8 cellular contexts compared by ENCODE assay signal in the genomic region with DNA sequence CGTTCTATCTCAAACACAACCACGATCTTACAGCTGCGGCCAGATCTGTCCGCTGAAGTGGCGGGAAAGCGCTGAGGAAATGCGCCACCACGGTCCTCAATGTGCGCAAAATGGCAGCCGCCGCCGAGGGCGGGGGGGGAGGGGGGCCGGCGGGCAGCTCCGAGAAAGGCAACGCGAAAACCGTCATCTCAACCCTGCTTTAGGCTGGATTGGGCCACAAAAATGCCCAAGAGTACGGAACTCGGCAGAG. TPM values are rescaled to one million over a fixed set of nuclear protein-coding genes. Genes with fewer than 3 reads are reported as not detected.
A peak's percentile ranks its signal among the peaks of the same experiment; 100 is the strongest.
DNase-seq lines count a peak whose midpoint lies in the region; ATAC-seq and TF ChIP-seq lines count a peak whose summit lies in the region.

No MANE protein-coding gene starts in this region.

- 0% methylated on average over 10 of the region's 21 CpGs for WGBS in esophagus muscularis mucosa

- DNase-seq in NCI-H2081 (lab: John Stamatoyannopoulos, UW) (peak; percentile 62 to 73), NCI-H2081 treated with DMSO at 0.1 percent for 48 hours (lab: John Stamatoyannopoulos, UW) (no peak), NCI-H748 (lab: John Stamatoyannopoulos, UW; ENCODE audit: unreplicated experiment) (peak; percentile 74), activated T-cell treated with anti-CD3 and anti-CD28 coated beads for 48 hours (ENCODE audit: low read depth) (peak; percentile 70), esophagus muscularis mucosa (ENCODE audit: extremely low spot score) (no peak)
- DNase-seq in naive thymus-derived CD4-positive, alpha-beta T cell, result peak in 1 of 9 donors; percentile 71
- DNase-seq in stimulated activated naive CD4-positive, alpha-beta T cell treated with Interleukin-2 at 50 U/mL for 16 hours (lab: John Stamatoyannopoulos, UW), result peak; percentile 72

- no peaks in the 10 kb centered on the region for H3K27me3 ChIP-seq in esophagus muscularis mucosa
- H3K27me3 ChIP-seq in naive thymus-derived CD4-positive, alpha-beta T cell (ENCODE audit: control insufficient read depth in 2 of 2, insufficient read depth in 2 of 2, low read length in 2 of 2), result no peaks in the 10 kb centered on the region

- H3K36me3 ChIP-seq in esophagus muscularis mucosa, result peaks cover 31 to 38% (median 35%) of the 10 kb centered on the region in 4 donors
- peaks cover 29 to 48% (median 40%) of the 10 kb centered on the region in 3 experiments for H3K36me3 ChIP-seq in naive thymus-derived CD4-positive, alpha-beta T cell (ENCODE audit: control insufficient read depth in 2 of 3, insufficient read depth in 3 of 3, low read length in 3 of 3)

- peak overlapping the region; percentile 98 to 100 (median 100) for H3K27ac Mint-ChIP-seq in naive thymus-derived CD4-positive, alpha-beta T cell

- TF ChIP-seq CTCF in esophagus muscularis mucosa (IDR thresholded peaks at IDR 0.05), result no peak

- peak; percentile 29 for ATAC-seq in HG02981 (IDR thresholded peaks at IDR 0.05; ENCODE audit: unreplicated experiment)
- peak; percentile 62 for ATAC-seq in naive thymus-derived CD4-positive, alpha-beta T cell

- H3K9me3 ChIP-seq in esophagus muscularis mucosa, result no peaks in the 10 kb centered on the region
- no peaks in the 10 kb centered on the region for H3K9me3 ChIP-seq in naive thymus-derived CD4-positive, alpha-beta T cell (ENCODE audit: control insufficient read depth in 2 of 3, low read length in 3 of 3)

- peaks cover 47 to 52% (median 49%) of the 10 kb centered on the region in 4 donors for H3K4me1 ChIP-seq in esophagus muscularis mucosa
- peaks cover 34 to 41% of the 10 kb centered on the region in 2 donors for H3K4me1 ChIP-seq in naive thymus-derived CD4-positive, alpha-beta T cell (ENCODE audit: control insufficient read depth in 2 of 2, insufficient read depth in 2 of 2, low read length in 2 of 2)

- CTCF ChIA-PET in naive thymus-derived CD4-positive, alpha-beta T cell (lab: Charles Lee), result interaction anchor here (0.6 to 1.5 kb wide), 2 partner anchors 14 to 375 kb away, joined by 3 to 4 read pairs; no protein-coding TSS in a partner anchor

- POLR2A ChIA-PET in naive thymus-derived CD4-positive, alpha-beta T cell (lab: Charles Lee), result interaction anchor here (0.6 to 6.7 kb wide), 37 partner anchors 11 to 1783 kb away, joined by 3 to 91 read pairs (median 4); a partner anchor contains a TSS

- TF ChIP-seq EP300 in esophagus muscularis mucosa (IDR thresholded peaks at IDR 0.05), result no peak

- H3K4me3 ChIP-seq in esophagus muscularis mucosa, result peak overlapping the region; percentile 77 to 91 (median 84)
- H3K4me3 ChIP-seq in naive thymus-derived CD4-positive, alpha-beta T cell (ENCODE audit: low read length), result peak overlapping the region; percentile 96

- peaks cover 0 to 5% (median 0%) of the 10 kb centered on the region in 5 donors for H3K27me3 Mint-ChIP-seq in naive thymus-derived CD4-positive, alpha-beta T cell

- peaks cover 0 to 10% (median 0%) of the 10 kb centered on the region in 11 donors for H3K9me3 Mint-ChIP-seq in naive thymus-derived CD4-positive, alpha-beta T cell

- peak overlapping the region; percentile 95 to 100 (median 99) for H3K4me3 Mint-ChIP-seq in naive thymus-derived CD4-positive, alpha-beta T cell

- intact Hi-C loops in esophagus muscularis mucosa (cut with DNase I), result no loop called here
- intact Hi-C loops in naive thymus-derived CD4-positive, alpha-beta T cell (cut with micrococcal nuclease), result loop anchor here (1.0 to 2.0 kb wide), 13 partner anchors 13 to 1784 kb away; a partner anchor contains a TSS

- H3K27ac ChIP-seq in esophagus muscularis mucosa (replicated peaks in 1 of 4), result peak overlapping the region; percentile 96 to 99 (median 98)
- peak overlapping the region; percentile 95 for H3K27ac ChIP-seq in naive thymus-derived CD4-positive, alpha-beta T cell (ENCODE audit: low read depth, low read length)

- peaks cover 42 to 76% (median 61%) of the 10 kb centered on the region in 7 donors for H3K4me1 Mint-ChIP-seq in naive thymus-derived CD4-positive, alpha-beta T cell

- H3K36me3 Mint-ChIP-seq in naive thymus-derived CD4-positive, alpha-beta T cell, result peaks cover 18 to 52% (median 45%) of the 10 kb centered on the region in 5 donors

- TF ChIP-seq POLR2A in esophagus muscularis mucosa (IDR thresholded peaks at IDR 0.05; ENCODE audit: low read depth), result no peak

RNA-seq across cellular contexts. Expression of a gene that starts 0.4 kb away (rescaled TPM):
- total RNA-seq in esophagus muscularis mucosa, result 100 to 1,000 TPM in 1 of 4 donors, 10 to 100 TPM in 3; 41.4 to 100 (median 56.8) TPM
- 100 to 1,000 TPM; 259 to 503 (median 310) TPM for total RNA-seq in naive thymus-derived CD4-positive, alpha-beta T cell
- polyA plus RNA-seq in naive thymus-derived CD4-positive, alpha-beta T cell, result 100 to 1,000 TPM; 197 to 224 TPM

RNA-seq across cellular contexts. Expression of a gene that starts 27.3 kb away (rescaled TPM):
- 1 to 10 TPM; 2.8 to 9.9 (median 7.4) TPM for total RNA-seq in esophagus muscularis mucosa
- 10 to 100 TPM in 3 of 5 experiments, 1 to 10 TPM in 2; 4.0 to 16.6 (median 13.7) TPM for total RNA-seq in naive thymus-derived CD4-positive, alpha-beta T cell
- 10 to 100 TPM; 11.2 to 11.4 TPM for polyA plus RNA-seq in naive thymus-derived CD4-positive, alpha-beta T cell

Comparison
In these comparisons a context has a peak if more than half of its experiments do, and no peak if none do; other contexts are left out.
1. DNase-seq: peak in NCI-H2081 (2 of 2), NCI-H748 (single experiment), activated T-cell treated with anti-CD3 and anti-CD28 coated beads for 48 hours (single experiment) and stimulated activated naive CD4-positive, alpha-beta T cell treated with Interleukin-2 at 50 U/mL for 16 hours (single experiment); none in NCI-H2081 treated with DMSO at 0.1 percent for 48 hours (single experiment) and esophagus muscularis mucosa (single experiment).